In the genomic region with DNA sequence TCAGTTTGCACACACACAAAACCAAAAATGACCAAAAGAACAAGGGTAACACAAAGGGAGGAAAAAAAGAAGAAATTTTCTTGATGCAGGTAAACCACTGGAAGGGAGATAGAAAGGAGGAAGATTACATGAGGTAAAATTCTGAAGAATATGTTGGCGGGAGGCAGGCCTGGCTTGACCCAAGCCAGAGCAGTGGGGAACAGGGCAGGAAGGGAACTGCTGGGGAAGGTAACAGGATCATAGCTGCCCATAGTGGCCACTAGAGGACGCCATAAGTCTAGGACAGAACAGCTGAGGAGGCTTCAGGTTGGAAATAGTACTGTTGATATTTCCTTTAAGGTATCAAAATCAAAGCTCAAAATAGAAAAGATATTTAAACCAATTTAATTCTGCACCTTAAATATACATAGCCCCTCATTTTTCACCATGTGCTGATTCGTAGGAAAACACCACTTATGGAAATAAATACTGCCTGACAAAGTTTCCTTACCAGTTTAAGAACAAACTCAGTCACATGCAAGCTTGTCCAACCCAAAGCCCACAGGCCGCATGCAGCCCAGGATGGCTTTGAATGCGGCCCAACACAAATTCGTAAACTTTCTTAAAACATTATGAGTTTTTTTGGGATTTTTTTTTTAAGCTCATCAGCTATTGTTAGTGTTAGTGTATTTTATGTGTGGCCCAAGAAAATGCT, we compare ENCODE assay signal across 1 cellular context.
TF ChIP-seq lines count a peak whose summit lies in the region.

No MANE protein-coding gene starts in this region.

TF ChIP-seq in HepG2, 621 proteins besides CTCF, POLR2A, EP300 and RAD21 (continued from another document):
- TF ChIP-seq, protein P1, sequence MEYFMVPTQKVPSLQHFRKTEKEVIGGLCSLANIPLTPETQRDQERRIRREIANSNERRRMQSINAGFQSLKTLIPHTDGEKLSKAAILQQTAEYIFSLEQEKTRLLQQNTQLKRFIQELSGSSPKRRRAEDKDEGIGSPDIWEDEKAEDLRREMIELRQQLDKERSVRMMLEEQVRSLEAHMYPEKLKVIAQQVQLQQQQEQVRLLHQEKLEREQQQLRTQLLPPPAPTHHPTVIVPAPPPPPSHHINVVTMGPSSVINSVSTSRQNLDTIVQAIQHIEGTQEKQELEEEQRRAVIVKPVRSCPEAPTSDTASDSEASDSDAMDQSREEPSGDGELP (IDR thresholded peaks at IDR 0.05; ENCODE audit: borderline replicate concordance, low read depth): peak; percentile 67; the same call in 1 of the 2 replicates
- TF ChIP-seq TEAD3 (CRISPR knock-in tag; optimal IDR thresholded peaks at IDR 0.05; ENCODE audit: borderline replicate concordance) (peak; percentile 70), ZNF331 (CRISPR knock-in tag; IDR thresholded peaks at IDR 0.05) (0 out of 2 replicates have a peak, but pooled peaks have one; percentile 40), RXRB (CRISPR knock-in tag; IDR thresholded peaks at IDR 0.05; ENCODE audit: borderline replicate concordance) (peak; percentile 37; the same call in 1 of the 2 replicates), RFX3 (CRISPR knock-in tag; IDR thresholded peaks at IDR 0.05) (no peak), PHF5A (CRISPR knock-in tag; IDR thresholded peaks at IDR 0.05; ENCODE audit: low read depth, unreplicated experiment) (peak; percentile 60), ZNF841 (CRISPR knock-in tag; IDR thresholded peaks at IDR 0.05; ENCODE audit: borderline replicate concordance) (no peak), CENPX (CRISPR knock-in tag; IDR thresholded peaks at IDR 0.05) (no peak), TSC22D2 (CRISPR knock-in tag; IDR thresholded peaks at IDR 0.05; ENCODE audit: borderline replicate concordance) (0 out of 2 replicates have a peak, but pooled peaks have one; percentile 56), TP53 (CRISPR knock-in tag; conservative IDR thresholded peaks at IDR 0.05) (no peak), MIER2 (CRISPR knock-in tag; IDR thresholded peaks at IDR 0.05) (peak; percentile 37; the same call in 1 of the 2 replicates), ZFP36L1 (CRISPR knock-in tag; IDR thresholded peaks at IDR 0.05) (no peak), ETV5 (CRISPR knock-in tag; IDR thresholded peaks at IDR 0.05; ENCODE audit: borderline replicate concordance) (0 out of 2 replicates have a peak, but pooled peaks have one; percentile 37), FOSL2 (CRISPR knock-in tag; IDR thresholded peaks at IDR 0.05) (no peak), GABPB1 (CRISPR knock-in tag; IDR thresholded peaks at IDR 0.05) (no peak), ZNF33B (CRISPR knock-in tag; IDR thresholded peaks at IDR 0.05) (no peak), SAP130 (CRISPR knock-in tag; IDR thresholded peaks at IDR 0.05; ENCODE audit: low read depth) (peak; percentile 54)
- TF ChIP-seq, protein P2, sequence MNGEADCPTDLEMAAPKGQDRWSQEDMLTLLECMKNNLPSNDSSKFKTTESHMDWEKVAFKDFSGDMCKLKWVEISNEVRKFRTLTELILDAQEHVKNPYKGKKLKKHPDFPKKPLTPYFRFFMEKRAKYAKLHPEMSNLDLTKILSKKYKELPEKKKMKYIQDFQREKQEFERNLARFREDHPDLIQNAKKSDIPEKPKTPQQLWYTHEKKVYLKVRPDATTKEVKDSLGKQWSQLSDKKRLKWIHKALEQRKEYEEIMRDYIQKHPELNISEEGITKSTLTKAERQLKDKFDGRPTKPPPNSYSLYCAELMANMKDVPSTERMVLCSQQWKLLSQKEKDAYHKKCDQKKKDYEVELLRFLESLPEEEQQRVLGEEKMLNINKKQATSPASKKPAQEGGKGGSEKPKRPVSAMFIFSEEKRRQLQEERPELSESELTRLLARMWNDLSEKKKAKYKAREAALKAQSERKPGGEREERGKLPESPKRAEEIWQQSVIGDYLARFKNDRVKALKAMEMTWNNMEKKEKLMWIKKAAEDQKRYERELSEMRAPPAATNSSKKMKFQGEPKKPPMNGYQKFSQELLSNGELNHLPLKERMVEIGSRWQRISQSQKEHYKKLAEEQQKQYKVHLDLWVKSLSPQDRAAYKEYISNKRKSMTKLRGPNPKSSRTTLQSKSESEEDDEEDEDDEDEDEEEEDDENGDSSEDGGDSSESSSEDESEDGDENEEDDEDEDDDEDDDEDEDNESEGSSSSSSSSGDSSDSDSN (CRISPR knock-in tag; IDR thresholded peaks at IDR 0.05): no peak
- TF ChIP-seq, protein P3, sequence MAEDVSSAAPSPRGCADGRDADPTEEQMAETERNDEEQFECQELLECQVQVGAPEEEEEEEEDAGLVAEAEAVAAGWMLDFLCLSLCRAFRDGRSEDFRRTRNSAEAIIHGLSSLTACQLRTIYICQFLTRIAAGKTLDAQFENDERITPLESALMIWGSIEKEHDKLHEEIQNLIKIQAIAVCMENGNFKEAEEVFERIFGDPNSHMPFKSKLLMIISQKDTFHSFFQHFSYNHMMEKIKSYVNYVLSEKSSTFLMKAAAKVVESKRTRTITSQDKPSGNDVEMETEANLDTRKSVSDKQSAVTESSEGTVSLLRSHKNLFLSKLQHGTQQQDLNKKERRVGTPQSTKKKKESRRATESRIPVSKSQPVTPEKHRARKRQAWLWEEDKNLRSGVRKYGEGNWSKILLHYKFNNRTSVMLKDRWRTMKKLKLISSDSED (CRISPR knock-in tag; IDR thresholded peaks at IDR 0.05): no peak
- TF ChIP-seq, protein P4, sequence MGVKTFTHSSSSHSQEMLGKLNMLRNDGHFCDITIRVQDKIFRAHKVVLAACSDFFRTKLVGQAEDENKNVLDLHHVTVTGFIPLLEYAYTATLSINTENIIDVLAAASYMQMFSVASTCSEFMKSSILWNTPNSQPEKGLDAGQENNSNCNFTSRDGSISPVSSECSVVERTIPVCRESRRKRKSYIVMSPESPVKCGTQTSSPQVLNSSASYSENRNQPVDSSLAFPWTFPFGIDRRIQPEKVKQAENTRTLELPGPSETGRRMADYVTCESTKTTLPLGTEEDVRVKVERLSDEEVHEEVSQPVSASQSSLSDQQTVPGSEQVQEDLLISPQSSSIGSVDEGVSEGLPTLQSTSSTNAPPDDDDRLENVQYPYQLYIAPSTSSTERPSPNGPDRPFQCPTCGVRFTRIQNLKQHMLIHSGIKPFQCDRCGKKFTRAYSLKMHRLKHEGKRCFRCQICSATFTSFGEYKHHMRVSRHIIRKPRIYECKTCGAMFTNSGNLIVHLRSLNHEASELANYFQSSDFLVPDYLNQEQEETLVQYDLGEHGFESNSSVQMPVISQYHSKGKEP (CRISPR knock-in tag; IDR thresholded peaks at IDR 0.05): 0 out of 2 replicates have a peak, but pooled peaks have one; percentile 64
- TF ChIP-seq, protein P5, sequence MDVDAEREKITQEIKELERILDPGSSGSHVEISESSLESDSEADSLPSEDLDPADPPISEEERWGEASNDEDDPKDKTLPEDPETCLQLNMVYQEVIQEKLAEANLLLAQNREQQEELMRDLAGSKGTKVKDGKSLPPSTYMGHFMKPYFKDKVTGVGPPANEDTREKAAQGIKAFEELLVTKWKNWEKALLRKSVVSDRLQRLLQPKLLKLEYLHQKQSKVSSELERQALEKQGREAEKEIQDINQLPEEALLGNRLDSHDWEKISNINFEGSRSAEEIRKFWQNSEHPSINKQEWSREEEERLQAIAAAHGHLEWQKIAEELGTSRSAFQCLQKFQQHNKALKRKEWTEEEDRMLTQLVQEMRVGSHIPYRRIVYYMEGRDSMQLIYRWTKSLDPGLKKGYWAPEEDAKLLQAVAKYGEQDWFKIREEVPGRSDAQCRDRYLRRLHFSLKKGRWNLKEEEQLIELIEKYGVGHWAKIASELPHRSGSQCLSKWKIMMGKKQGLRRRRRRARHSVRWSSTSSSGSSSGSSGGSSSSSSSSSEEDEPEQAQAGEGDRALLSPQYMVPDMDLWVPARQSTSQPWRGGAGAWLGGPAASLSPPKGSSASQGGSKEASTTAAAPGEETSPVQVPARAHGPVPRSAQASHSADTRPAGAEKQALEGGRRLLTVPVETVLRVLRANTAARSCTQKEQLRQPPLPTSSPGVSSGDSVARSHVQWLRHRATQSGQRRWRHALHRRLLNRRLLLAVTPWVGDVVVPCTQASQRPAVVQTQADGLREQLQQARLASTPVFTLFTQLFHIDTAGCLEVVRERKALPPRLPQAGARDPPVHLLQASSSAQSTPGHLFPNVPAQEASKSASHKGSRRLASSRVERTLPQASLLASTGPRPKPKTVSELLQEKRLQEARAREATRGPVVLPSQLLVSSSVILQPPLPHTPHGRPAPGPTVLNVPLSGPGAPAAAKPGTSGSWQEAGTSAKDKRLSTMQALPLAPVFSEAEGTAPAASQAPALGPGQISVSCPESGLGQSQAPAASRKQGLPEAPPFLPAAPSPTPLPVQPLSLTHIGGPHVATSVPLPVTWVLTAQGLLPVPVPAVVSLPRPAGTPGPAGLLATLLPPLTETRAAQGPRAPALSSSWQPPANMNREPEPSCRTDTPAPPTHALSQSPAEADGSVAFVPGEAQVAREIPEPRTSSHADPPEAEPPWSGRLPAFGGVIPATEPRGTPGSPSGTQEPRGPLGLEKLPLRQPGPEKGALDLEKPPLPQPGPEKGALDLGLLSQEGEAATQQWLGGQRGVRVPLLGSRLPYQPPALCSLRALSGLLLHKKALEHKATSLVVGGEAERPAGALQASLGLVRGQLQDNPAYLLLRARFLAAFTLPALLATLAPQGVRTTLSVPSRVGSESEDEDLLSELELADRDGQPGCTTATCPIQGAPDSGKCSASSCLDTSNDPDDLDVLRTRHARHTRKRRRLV (CRISPR knock-in tag; IDR thresholded peaks at IDR 0.05): no peak
- TF ChIP-seq, protein P6, sequence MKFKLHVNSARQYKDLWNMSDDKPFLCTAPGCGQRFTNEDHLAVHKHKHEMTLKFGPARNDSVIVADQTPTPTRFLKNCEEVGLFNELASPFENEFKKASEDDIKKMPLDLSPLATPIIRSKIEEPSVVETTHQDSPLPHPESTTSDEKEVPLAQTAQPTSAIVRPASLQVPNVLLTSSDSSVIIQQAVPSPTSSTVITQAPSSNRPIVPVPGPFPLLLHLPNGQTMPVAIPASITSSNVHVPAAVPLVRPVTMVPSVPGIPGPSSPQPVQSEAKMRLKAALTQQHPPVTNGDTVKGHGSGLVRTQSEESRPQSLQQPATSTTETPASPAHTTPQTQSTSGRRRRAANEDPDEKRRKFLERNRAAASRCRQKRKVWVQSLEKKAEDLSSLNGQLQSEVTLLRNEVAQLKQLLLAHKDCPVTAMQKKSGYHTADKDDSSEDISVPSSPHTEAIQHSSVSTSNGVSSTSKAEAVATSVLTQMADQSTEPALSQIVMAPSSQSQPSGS (CRISPR knock-in tag; IDR thresholded peaks at IDR 0.05): 0 out of 2 replicates have a peak, but pooled peaks have one; percentile 35
